ENCODE assay signal across 29 cellular contexts in genomic region chr4:41379230-41379629, GRCh38.
"Had no signal": no experiment of that assay in that cellular context is flagged by ENCODE, and none has a peak within 500 bp of the region (broad histone marks: within the 10 kb centered on the region; RNA-seq: fewer than 3 reads in every experiment).

No MANE protein-coding gene starts in this region.

- DNase-seq: activated B cell treated with CpG ODN at 0.5 μM for 24 hours; activated CD4-positive, alpha-beta T cell treated with anti-CD3 and anti-CD28 coated beads for 48 hours; activated CD4-positive, alpha-beta T cell treated with anti-CD3 and anti-CD28 coated beads, Interleukin-2, amount 50 U/mL, for 1 hour; activated CD4-positive, alpha-beta T cell treated with anti-CD3 and anti-CD28 coated beads, Interleukin-2, amount 50 U/mL, for 48 hours; activated CD8-positive, alpha-beta memory T cell treated with anti-CD3 and anti-CD28 coated beads for 24 hours; activated CD8-positive, alpha-beta T cell treated with anti-CD3 and anti-CD28 coated beads for 36 hours; activated effector memory CD4-positive, alpha-beta T cell treated with anti-CD3 and anti-CD28 coated beads, Interleukin-2, amount 50 U/mL, for 16 hours; activated naive CD4-positive, alpha-beta T cell treated with anti-CD3 and anti-CD28 coated beads for 36 hours; activated naive CD8-positive, alpha-beta T cell treated with anti-CD3 and anti-CD28 coated beads for 36 hours; activated naive CD8-positive, alpha-beta T cell treated with anti-CD3 and anti-CD28 coated beads, Interleukin-2, amount 50 U/mL, for 24 hours; activated T-cell treated with anti-CD3 and anti-CD28 coated beads, Interleukin-2, amount 50 U/mL, for 48 hours; adrenal gland; amygdala; aorta; body of pancreas; caudate nucleus; cortex of kidney; dermis blood vessel endothelial cell; effector CD4-positive, alpha-beta T cell; effector memory CD8-positive, alpha-beta T cell; erythroblast; esophagus squamous epithelium; foreskin melanocyte; heart right ventricle; T-helper 17 cell; T1000; WERI-Rb-1 had no signal

- H3K9me3 ChIP-seq: adrenal gland, body of pancreas, esophagus squamous epithelium had no signal

- ATAC-seq: activated CD4-positive, CD25-positive, alpha-beta regulatory T cell treated with anti-CD3 and anti-CD28 coated beads, Interleukin-2, amount 50 U/mL, for 24 hours; activated CD8-positive, alpha-beta T cell treated with anti-CD3 and anti-CD28 coated beads for 36 hours; activated naive CD8-positive, alpha-beta T cell treated with anti-CD3 and anti-CD28 coated beads, Interleukin-2, amount 50 U/mL, for 24 hours; body of pancreas; effector memory CD8-positive, alpha-beta T cell; gastroesophageal sphincter; heart right ventricle; T-helper 17 cell had no signal

- H3K4me3 ChIP-seq: adrenal gland, body of pancreas, esophagus squamous epithelium, gastroesophageal sphincter, heart right ventricle had no signal

- H3K27me3 ChIP-seq: adrenal gland, body of pancreas, esophagus squamous epithelium, gastroesophageal sphincter, heart right ventricle had no signal

- H3K27ac ChIP-seq: adrenal gland, body of pancreas, esophagus squamous epithelium, gastroesophageal sphincter, heart right ventricle, WERI-Rb-1 had no signal

- H3K36me3 ChIP-seq: adrenal gland, esophagus squamous epithelium, gastroesophageal sphincter, heart right ventricle, WERI-Rb-1 had no signal
